Comparison of ENCODE assay signal across 1 cellular context in genomic region chr15:51759557-51760070, GRCh38.
TF ChIP-seq lines count a peak whose summit lies in the region.

No MANE protein-coding gene starts in this region.

TF ChIP-seq in GM23338, 12 proteins besides CTCF, POLR2A, EP300 and RAD21 (continued from another document):
- TF ChIP-seq ZNF462 (CRISPR knock-in tag; IDR thresholded peaks at IDR 0.05), result no peak
- no peak for TF ChIP-seq ZNF331 (CRISPR knock-in tag; IDR thresholded peaks at IDR 0.05; ENCODE audit: low read depth)
- TF ChIP-seq EZH2phosphoT487 (IDR thresholded peaks at IDR 0.05; ENCODE audit: unreplicated experiment), result no peak
- no peak for TF ChIP-seq STAT1 (IDR thresholded peaks at IDR 0.05; ENCODE audit: unreplicated experiment)
- no peak for TF ChIP-seq JUNB (IDR thresholded peaks at IDR 0.05; ENCODE audit: unreplicated experiment)
- no peak for TF ChIP-seq POLR2AphosphoS5 (IDR thresholded peaks at IDR 0.05; ENCODE audit: low read depth)
- no peak for TF ChIP-seq CREB1 (CRISPR knock-in tag; IDR thresholded peaks at IDR 0.05; ENCODE audit: low read depth)
- TF ChIP-seq ETS1 (IDR thresholded peaks at IDR 0.05), result no peak
- TF ChIP-seq ZNF114 (CRISPR knock-in tag; IDR thresholded peaks at IDR 0.05), result no peak
- TF ChIP-seq NANOG (IDR thresholded peaks at IDR 0.05; ENCODE audit: borderline replicate concordance), result no peak
